In the genomic region with DNA sequence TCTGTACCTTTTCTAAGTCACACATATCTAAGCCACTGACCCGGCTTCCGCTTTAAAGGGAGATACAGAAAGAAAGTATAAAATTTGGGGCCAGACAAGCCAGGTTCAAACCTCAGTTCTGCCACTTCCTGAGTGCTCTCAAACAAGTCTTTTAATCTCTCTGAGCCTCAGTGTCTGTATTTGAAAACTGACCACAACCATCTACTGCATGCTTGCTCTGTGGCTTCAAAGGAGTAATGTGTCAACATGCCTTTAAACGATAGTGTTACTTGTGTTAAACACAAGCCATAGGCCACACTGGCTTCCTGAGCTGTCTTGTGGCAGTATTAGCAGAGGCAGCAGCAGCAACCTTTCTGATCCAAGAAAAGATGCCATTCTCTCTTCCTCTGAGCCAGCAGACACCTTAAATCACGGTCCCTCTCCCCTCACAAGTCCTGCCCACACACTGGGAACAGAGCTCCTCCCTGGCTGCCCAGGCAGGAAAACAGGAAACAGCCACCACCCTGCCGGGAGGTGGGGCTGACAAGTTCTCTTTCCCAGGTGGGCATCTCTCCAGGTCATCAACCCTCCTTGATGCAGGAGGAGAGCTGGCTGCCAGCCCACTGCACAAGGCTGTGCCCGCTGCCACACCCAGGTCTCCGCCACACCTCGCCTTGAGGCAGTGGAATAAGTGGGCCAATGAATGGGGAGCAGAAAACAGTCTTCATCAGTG, we compare ENCODE assay signal across 8 cellular contexts. TPM values are rescaled to one million over a fixed set of nuclear protein-coding genes. Genes with fewer than 3 reads are reported as not detected.
DNase-seq lines count a peak whose midpoint lies in the region; ATAC-seq and TF ChIP-seq lines count a peak whose summit lies in the region.

No MANE protein-coding gene starts in this region.

- H3K36me3 ChIP-seq in HUES64 (ENCODE audit: insufficient read depth, low read length): no peaks in the 10 kb centered on the region
- no peaks in the 10 kb centered on the region for H3K36me3 ChIP-seq in left ventricle myocardium inferior

- peaks cover 52% of the 10 kb centered on the region for H3K4me1 Mint-ChIP-seq in activated B cell treated with CpG ODN at 0.5 μM for 24 hours
- H3K4me1 Mint-ChIP-seq in stimulated activated naive CD8-positive, alpha-beta T cell treated with anti-CD3 and anti-CD28 coated beads, Interleukin-15, Interleukin-2, amounts not matched to agents 100 ng/mL and 50 ng/mL, for 24 hours (ENCODE audit: low read depth): peaks cover 38% of the 10 kb centered on the region

- POLR2A ChIA-PET in activated B cell treated with CpG ODN at 0.5 μM for 24 hours (lab: Charles Lee): no interaction called here

- no peaks in the 10 kb centered on the region for H3K27me3 Mint-ChIP-seq in activated B cell treated with CpG ODN at 0.5 μM for 24 hours
- H3K27me3 Mint-ChIP-seq in stimulated activated naive CD8-positive, alpha-beta T cell treated with anti-CD3 and anti-CD28 coated beads, Interleukin-15, Interleukin-2, amounts not matched to agents 100 ng/mL and 50 ng/mL, for 24 hours: no peaks in the 10 kb centered on the region

- intact Hi-C loops in activated B cell treated with CpG ODN at 0.5 μM for 24 hours (cut with micrococcal nuclease) (no loop called here), left ventricle myocardium inferior (cut with micrococcal nuclease) (no loop called here)

- peaks cover 2% of the 10 kb centered on the region for H3K36me3 Mint-ChIP-seq in activated B cell treated with CpG ODN at 0.5 μM for 24 hours (ENCODE audit: low read depth)
- H3K36me3 Mint-ChIP-seq in stimulated activated naive CD8-positive, alpha-beta T cell treated with anti-CD3 and anti-CD28 coated beads, Interleukin-15, Interleukin-2, amounts not matched to agents 100 ng/mL and 50 ng/mL, for 24 hours (ENCODE audit: low read depth): no peaks in the 10 kb centered on the region

- H3K27ac ChIP-seq in HUES64 (ENCODE audit: low read depth, low read length) (peak overlapping the region; percentile 40; the same call in 1 of the 2 replicates), left ventricle myocardium inferior (replicated peaks) (peak overlapping the region; percentile 49)

- TF ChIP-seq CTCF in AG10803 (conservative IDR thresholded peaks at IDR 0.05; ENCODE audit: low read length) (no peak), activated B cell treated with CpG ODN at 0.5 μM for 24 hours (IDR thresholded peaks at IDR 0.05) (no peak), left ventricle myocardium inferior (IDR thresholded peaks at IDR 0.05; ENCODE audit: borderline replicate concordance) (no peak)

- H3K4me1 ChIP-seq in HUES64 (ENCODE audit: insufficient read depth, low read length) (peaks cover 6% of the 10 kb centered on the region; the same call in 1 of the 2 replicates), left ventricle myocardium inferior (peaks cover 18% of the 10 kb centered on the region)

- CTCF ChIA-PET in activated B cell treated with CpG ODN at 0.5 μM for 24 hours (lab: Charles Lee): no interaction called here

- no peak overlapping the region for H3K9ac ChIP-seq in HUES64 (ENCODE audit: low read depth, low read length)

- H3K4me3 ChIP-seq in AG10803 (ENCODE audit: low read length): no peak overlapping the region
- no peak overlapping the region for H3K4me3 ChIP-seq in HUES64 (ENCODE audit: low read length)
- H3K4me3 ChIP-seq in left ventricle myocardium inferior: no peak overlapping the region

- ATAC-seq in activated B cell treated with CpG ODN at 0.5 μM for 24 hours (ENCODE audit: low read depth): no peak

- no peaks in the 10 kb centered on the region for H3K9me3 Mint-ChIP-seq in activated B cell treated with CpG ODN at 0.5 μM for 24 hours
- H3K9me3 Mint-ChIP-seq in stimulated activated naive CD8-positive, alpha-beta T cell treated with anti-CD3 and anti-CD28 coated beads, Interleukin-15, Interleukin-2, amounts not matched to agents 100 ng/mL and 50 ng/mL, for 24 hours: no peaks in the 10 kb centered on the region

- no peaks in the 10 kb centered on the region for H3K27me3 ChIP-seq in HUES64 (ENCODE audit: insufficient read depth, low read length)
- no peaks in the 10 kb centered on the region for H3K27me3 ChIP-seq in left ventricle myocardium inferior (ENCODE audit: low read depth)

- peak overlapping the region; percentile 41 for H3K27ac Mint-ChIP-seq in activated B cell treated with CpG ODN at 0.5 μM for 24 hours
- peak overlapping the region; percentile 67 for H3K27ac Mint-ChIP-seq in stimulated activated naive CD8-positive, alpha-beta T cell treated with anti-CD3 and anti-CD28 coated beads, Interleukin-15, Interleukin-2, amounts not matched to agents 100 ng/mL and 50 ng/mL, for 24 hours

- no peak overlapping the region for H3K4me3 Mint-ChIP-seq in activated B cell treated with CpG ODN at 0.5 μM for 24 hours
- peak overlapping the region; percentile 57 for H3K4me3 Mint-ChIP-seq in stimulated activated naive CD8-positive, alpha-beta T cell treated with anti-CD3 and anti-CD28 coated beads, Interleukin-15, Interleukin-2, amounts not matched to agents 100 ng/mL and 50 ng/mL, for 24 hours

- 70% methylated on average over 8 of the region's 8 CpGs for WGBS in HUES64

- peak; percentile 67 for DNase-seq in AG10803 (ENCODE audit: low read depth)
- DNase-seq in activated B cell treated with CpG ODN at 0.5 μM for 24 hours: no peak
- peak; percentile 30 for DNase-seq in left ventricle myocardium inferior
- no peak for DNase-seq in GM19238 (ENCODE audit: insufficient read length, low spot score)
- DNase-seq in NCI-H526 treated with DMSO at 0.1 percent for 48 hours (lab: John Stamatoyannopoulos, UW): no peak
- DNase-seq in NOMO-1 (lab: John Stamatoyannopoulos, UW; ENCODE audit: unreplicated experiment in 2 of 2): no peak

- no peaks in the 10 kb centered on the region for H3K9me3 ChIP-seq in HUES64 (ENCODE audit: insufficient read depth, low read depth, low read length)
- no peaks in the 10 kb centered on the region for H3K9me3 ChIP-seq in left ventricle myocardium inferior (replicated peaks)

RNA-seq across cellular contexts. Expression of a gene that starts 10.7 kb away (rescaled TPM):
- polyA plus RNA-seq in HUES64 (2013, experiment 1 of 2): 47.4 TPM
- 48.6 TPM for polyA plus RNA-seq in HUES64 (2013, experiment 2 of 2)
- total RNA-seq in activated B cell treated with CpG ODN at 0.5 μM for 24 hours (6.1 and 7.9 TPM in 2 replicates), left ventricle myocardium inferior (14.5 TPM)

RNA-seq across cellular contexts. Expression of a gene that starts 44.0 kb away (rescaled TPM):
- polyA plus RNA-seq in HUES64 (2013, experiment 1 of 2): 5.3 TPM
- polyA plus RNA-seq in HUES64 (2013, experiment 2 of 2): 5.3 TPM
- total RNA-seq in activated B cell treated with CpG ODN at 0.5 μM for 24 hours (not detected in 2 replicates), left ventricle myocardium inferior (0.49 TPM)

Comparison
In these comparisons a context has a peak if more than half of its experiments do, and no peak if none do; other contexts are left out.
1. DNase-seq: peak in AG10803 (single experiment) and left ventricle myocardium inferior (single experiment); none in activated B cell treated with CpG ODN at 0.5 μM for 24 hours (single experiment), GM19238 (single experiment), NCI-H526 treated with DMSO at 0.1 percent for 48 hours (single experiment) and NOMO-1 (0 of 2).